In genomic region chr1:209769956-209770355, GRCh38 we compare ENCODE assay signal across 9 cellular contexts. TPM values are rescaled to one million over a fixed set of nuclear protein-coding genes. Genes with fewer than 3 reads are reported as not detected.
A peak's percentile ranks its signal among the peaks of the same experiment; 100 is the strongest.
DNase-seq lines count a peak whose midpoint lies in the region; ATAC-seq, FAIRE-seq and TF ChIP-seq lines count a peak whose summit lies in the region.
"Had no signal": no experiment of that assay in that cellular context is flagged by ENCODE, and none has a peak within 500 bp of the region (broad histone marks: within the 10 kb centered on the region; RNA-seq: fewer than 3 reads in every experiment).

No MANE protein-coding gene starts in this region.

- H3K9ac ChIP-seq in liver (ENCODE audit: low read depth in 1 of 2, low read length in 2 of 2) (no peak overlapping the region), HepG2 (ENCODE audit: insufficient read depth, low read depth, low read length) (no peak overlapping the region)

- ATAC-seq in HepG2 (no peak), lung (ENCODE audit: insufficient read depth, low FRiP score) (no peak)

- H3K27me3 ChIP-seq in liver (ENCODE audit: control insufficient read depth in 4 of 4, insufficient read depth in 4 of 4, low read length in 3 of 4) = no peaks in the 10 kb centered on the region
- peaks cover 1 to 6% of the 10 kb centered on the region in 2 experiments; a peak in 2 of 5 replicates for H3K27me3 ChIP-seq in HepG2 (ENCODE audit: control insufficient read depth in 1 of 2, insufficient read depth in 2 of 2, low read length in 2 of 2)
- no peaks in the 10 kb centered on the region for H3K27me3 ChIP-seq in ascending aorta
- no peaks in the 10 kb centered on the region for H3K27me3 ChIP-seq in lung (ENCODE audit: control insufficient read depth, insufficient read depth)

- H3K4me1 ChIP-seq in liver (ENCODE audit: control insufficient read depth in 4 of 4, insufficient read depth in 4 of 4, low read length in 3 of 4) = peaks cover 0 to 1% (median 0%) of the 10 kb centered on the region in 4 donors
- no peaks in the 10 kb centered on the region for H3K4me1 ChIP-seq in HepG2 (ENCODE audit: insufficient read depth, low read length)
- peaks cover 6 to 16% of the 10 kb centered on the region in 2 donors for H3K4me1 ChIP-seq in ascending aorta
- H3K4me1 ChIP-seq in lung (ENCODE audit: control insufficient read depth in 2 of 2, insufficient read depth in 2 of 2, low read length in 2 of 2) = peaks cover 7 to 11% of the 10 kb centered on the region in 2 donors

- H3K79me2 ChIP-seq in HepG2 (ENCODE audit: insufficient read depth, low read length) = no peaks in the 10 kb centered on the region

- FAIRE-seq in HepG2 (lab: Jason Lieb, UNC) (no peak), D721Med (lab: Jason Lieb, UNC) (no peak)

- POLR2A ChIA-PET in HepG2 (lab: Yijun Ruan, JAX) = no interaction called here

- no peak overlapping the region for H3K4me2 ChIP-seq in HepG2 (ENCODE audit: low read depth, low read length)

- TF ChIP-seq CTCF in liver (IDR thresholded peaks at IDR 0.05; ENCODE audit: low read depth, low read length, missing input control) (no peak), HepG2 (CRISPR knock-in tag; IDR thresholded peaks at IDR 0.05) (no peak), ascending aorta (IDR thresholded peaks at IDR 0.05) (no peak), lung (IDR thresholded peaks at IDR 0.05; ENCODE audit: control extremely low read depth, extremely low read depth) (no peak), D721Med (IDR thresholded peaks at IDR 0.05; ENCODE audit: insufficient read depth, missing control alignments) (no peak)

- CTCF ChIA-PET in HepG2 (lab: Yijun Ruan, JAX; ENCODE audit: low intra/inter-chr PET ratio, low total read pairs) = no interaction called here

- intact Hi-C loops in HepG2 (cut with micrococcal nuclease; ENCODE audit: unreplicated experiment) (loop anchor here (1.0 kb wide), 1 partner anchor 22 kb away; no protein-coding TSS in a partner anchor), ascending aorta (cut with DNase I) (loop anchor here (1.0 kb wide), 2 partner anchors 14 to 23 kb away; partner anchors contain the start of gene C1orf74)

- H3K4me3 ChIP-seq in liver (ENCODE audit: low read depth in 1 of 3, low read length in 3 of 3) (no peak overlapping the region), HepG2 (replicated peaks in 1 of 3; ENCODE audit: insufficient read depth in 1 of 3, low read depth in 2 of 3, low read length in 3 of 3) (no peak overlapping the region), ascending aorta (peak overlapping the region; percentile 13 to 29), lung (no peak overlapping the region)

- BruUV-seq in HepG2 (replicated peaks; lab: Mats Ljungman, UMichigan) = no TSS peak

- no peak overlapping the region for H2AFZ ChIP-seq in HepG2 (ENCODE audit: low read length)

- in situ Hi-C loops in HepG2 (cut with HindIII; ENCODE audit: extremely low pct_ligation_motif_present, low pct_unique_long_range_greater_than_20kb) = no loop called here

- DNase-seq in HepG2 (ENCODE audit: low spot score) = no peak
- DNase-seq in ascending aorta (ENCODE audit: low spot score in 2 of 2) = no peak
- DNase-seq in lung (ENCODE audit: low spot score) = no peak
- DNase-seq in HuH-7 (ENCODE audit: low spot score) = no peak
- no peak for DNase-seq in D721Med (ENCODE audit: insufficient read length, low spot score)
- DNase-seq in COR-L47 (lab: John Stamatoyannopoulos, UW) = no peak
- DNase-seq in activated gamma-delta T cell (lab: John Stamatoyannopoulos, UW) = no peak

- TF ChIP-seq EP300 in HepG2 (IDR thresholded peaks at IDR 0.05; ENCODE audit: low read depth in 2 of 2, low read length in 2 of 2) (no peak), HepG2 (CRISPR knock-in tag; IDR thresholded peaks at IDR 0.05; ENCODE audit: borderline replicate concordance) (no peak)

- H3K27ac ChIP-seq in liver (ENCODE audit: low read depth in 1 of 2, low read length in 2 of 2) (peak overlapping the region; percentile 55 to 63), HepG2 (ENCODE audit: extremely low read length, insufficient read depth, low read length) (no peak overlapping the region), ascending aorta (peak overlapping the region; percentile 76 to 94), lung (ENCODE audit: low read depth in 1 of 2, low read length in 1 of 2) (peak overlapping the region; percentile 38 to 45)
- H3K27ac ChIP-seq: C4-2B had no signal

- 78% methylated on average over 7 of the region's 7 CpGs for WGBS in liver
- WGBS in HepG2 (ENCODE audit: low lambda C conversion rate) = 45% methylated on average over 7 of the region's 7 CpGs
- WGBS in lung, 2 donors = 25 to 59% methylated on average over 7 of the region's 7 CpGs

- H3K9me3 ChIP-seq in liver (ENCODE audit: control insufficient read depth in 4 of 4, low read length in 3 of 4) (no peaks in the 10 kb centered on the region), HepG2 (ENCODE audit: low read length) (peaks cover 8% of the 10 kb centered on the region; the same call in 1 of the 2 replicates), ascending aorta (no peaks in the 10 kb centered on the region), lung (ENCODE audit: control insufficient read depth in 2 of 2, insufficient read depth in 1 of 2, low read length in 1 of 2) (no peaks in the 10 kb centered on the region)

- no peak for TF ChIP-seq POLR2A in HepG2 (IDR thresholded peaks at IDR 0.05; ENCODE audit: insufficient read depth in 1 of 2, low read depth in 2 of 2, low read length in 2 of 2)

- no peaks in the 10 kb centered on the region for H4K20me1 ChIP-seq in HepG2 (ENCODE audit: insufficient read depth, low read length)

- TF ChIP-seq RAD21 in liver (IDR thresholded peaks at IDR 0.05) (no peak), HepG2 (CRISPR knock-in tag; IDR thresholded peaks at IDR 0.05) (no peak)

- H3K36me3 ChIP-seq in liver (ENCODE audit: control insufficient read depth in 4 of 4, insufficient read depth in 3 of 4, low read depth in 1 of 4, low read length in 3 of 4) (no peaks in the 10 kb centered on the region), HepG2 (replicated peaks in 1 of 2; ENCODE audit: control insufficient read depth in 1 of 2, insufficient read depth in 2 of 2, low read length in 2 of 2) (no peaks in the 10 kb centered on the region), ascending aorta (no peaks in the 10 kb centered on the region), lung (ENCODE audit: control insufficient read depth in 2 of 2, insufficient read depth in 2 of 2, low read length in 2 of 2) (no peaks in the 10 kb centered on the region)

RNA-seq across cellular contexts. Expression of gene TRAF3IP3, which starts 14.1 kb away (rescaled TPM):
- total RNA-seq in liver = 1 to 10 TPM; 2.4 to 3.4 TPM
- 1 to 10 TPM in 1 of 2 donors, under 1 TPM in 1; 0.87 to 2.0 TPM for polyA plus RNA-seq in liver
- total RNA-seq in HepG2 (2016; rRNA removed; fragmentation: Illumina TruSeq; extraction: Trizol) = not detected in 2 replicates
- total RNA-seq in HepG2 (2016; cell fraction: cytosol; rRNA removed; fragmentation: Illumina TruSeq; extraction: Trizol; ENCODE audit: low read depth) = not detected in 2 replicates
- total RNA-seq in HepG2 (2016; cell fraction: insoluble cytoplasmic fraction; rRNA removed; fragmentation: Illumina TruSeq; extraction: Trizol) = not detected in 2 replicates
- not detected in 2 replicates for total RNA-seq in HepG2 (2016; cell fraction: membrane; rRNA removed; fragmentation: Illumina TruSeq; extraction: Trizol)
- not detected in 2 replicates for total RNA-seq in HepG2 (2016; cell fraction: nucleus; rRNA removed; fragmentation: Illumina TruSeq; extraction: Trizol)
- not detected in 2 replicates for polyA plus RNA-seq in HepG2 (2011; rRNA removed)
- not detected in 2 replicates for polyA plus RNA-seq in HepG2 (2011; cell fraction: cytosol; rRNA removed)
- polyA plus RNA-seq in HepG2 (2011; cell fraction: nucleus; rRNA removed) = 0.12 TPM in 1 of 2 replicates, not detected in the other
- polyA plus RNA-seq in HepG2 (2012) = 0.07 TPM in 1 of 2 replicates, not detected in the other
- polyA plus RNA-seq in HepG2 (2016; cell fraction: cytosol; fragmentation: Illumina TruSeq; extraction: Trizol; ENCODE audit: low read depth) = not detected in 2 replicates
- polyA plus RNA-seq in HepG2 (2016; cell fraction: insoluble cytoplasmic fraction; fragmentation: Illumina TruSeq; extraction: Trizol; ENCODE audit: low read depth) = not detected in 2 replicates
- polyA plus RNA-seq in HepG2 (2016; cell fraction: membrane; fragmentation: Illumina TruSeq; extraction: Trizol; ENCODE audit: low read depth) = not detected in 2 replicates
- polyA plus RNA-seq in HepG2 (2016; cell fraction: nucleus; fragmentation: Illumina TruSeq; extraction: Trizol; ENCODE audit: insufficient read depth, low read depth) = not detected in 2 replicates
- polyA minus RNA-seq in HepG2 (2011; rRNA and poly(A)+ RNA removed; ENCODE audit: low replicate concordance) = not detected in 2 replicates
- polyA minus RNA-seq in HepG2 (2011; cell fraction: cytosol; rRNA and poly(A)+ RNA removed) = not detected in 2 replicates
- not detected in 2 replicates for polyA minus RNA-seq in HepG2 (2011; cell fraction: nucleus; rRNA and poly(A)+ RNA removed)
- not detected for total RNA-seq in ascending aorta
- 1 to 10 TPM; 6.9 to 8.3 TPM for total RNA-seq in lung
- polyA plus RNA-seq in lung = 10 to 100 TPM in 1 of 2 donors, 1 to 10 TPM in 1; 6.0 to 15.7 TPM

RNA-seq across cellular contexts. Expression of gene C1orf74, which starts 14.4 kb away (rescaled TPM):
- total RNA-seq in liver = 1 to 10 TPM; 1.2 to 1.8 TPM
- under 1 TPM; 0.82 to 0.95 TPM for polyA plus RNA-seq in liver
- total RNA-seq in HepG2 (2016; rRNA removed; fragmentation: Illumina TruSeq; extraction: Trizol) = 0.71 and 0.98 TPM in 2 replicates
- total RNA-seq in HepG2 (2016; cell fraction: cytosol; rRNA removed; fragmentation: Illumina TruSeq; extraction: Trizol; ENCODE audit: low read depth) = 0.26 and 0.30 TPM in 2 replicates
- 1.0 and 1.1 TPM in 2 replicates for total RNA-seq in HepG2 (2016; cell fraction: insoluble cytoplasmic fraction; rRNA removed; fragmentation: Illumina TruSeq; extraction: Trizol)
- total RNA-seq in HepG2 (2016; cell fraction: membrane; rRNA removed; fragmentation: Illumina TruSeq; extraction: Trizol) = 0.38 and 0.71 TPM in 2 replicates
- 0.72 and 0.81 TPM in 2 replicates for total RNA-seq in HepG2 (2016; cell fraction: nucleus; rRNA removed; fragmentation: Illumina TruSeq; extraction: Trizol)
- 0.33 and 0.40 TPM in 2 replicates for polyA plus RNA-seq in HepG2 (2011; rRNA removed)
- polyA plus RNA-seq in HepG2 (2011; cell fraction: cytosol; rRNA removed) = 0.27 and 0.40 TPM in 2 replicates
- polyA plus RNA-seq in HepG2 (2011; cell fraction: nucleus; rRNA removed) = 0.27 and 0.28 TPM in 2 replicates
- 0.37 and 0.51 TPM in 2 replicates for polyA plus RNA-seq in HepG2 (2012)
- polyA plus RNA-seq in HepG2 (2016; cell fraction: cytosol; fragmentation: Illumina TruSeq; extraction: Trizol; ENCODE audit: low read depth) = 0.05 and 0.06 TPM in 2 replicates
- 0.51 and 0.69 TPM in 2 replicates for polyA plus RNA-seq in HepG2 (2016; cell fraction: insoluble cytoplasmic fraction; fragmentation: Illumina TruSeq; extraction: Trizol; ENCODE audit: low read depth)
- 0.10 and 0.13 TPM in 2 replicates for polyA plus RNA-seq in HepG2 (2016; cell fraction: membrane; fragmentation: Illumina TruSeq; extraction: Trizol; ENCODE audit: low read depth)
- polyA plus RNA-seq in HepG2 (2016; cell fraction: nucleus; fragmentation: Illumina TruSeq; extraction: Trizol; ENCODE audit: insufficient read depth, low read depth) = 0.37 and 0.45 TPM in 2 replicates
- polyA minus RNA-seq in HepG2 (2011; rRNA and poly(A)+ RNA removed; ENCODE audit: low replicate concordance) = 0.56 and 3.8 TPM in 2 replicates
- polyA minus RNA-seq in HepG2 (2011; cell fraction: cytosol; rRNA and poly(A)+ RNA removed) = 0.40 and 0.62 TPM in 2 replicates
- polyA minus RNA-seq in HepG2 (2011; cell fraction: nucleus; rRNA and poly(A)+ RNA removed) = 1.4 and 1.6 TPM in 2 replicates
- 0.11 TPM for total RNA-seq in ascending aorta
- 1 to 10 TPM; 1.8 to 2.5 TPM for total RNA-seq in lung
- polyA plus RNA-seq in lung = 1 to 10 TPM in 1 of 2 donors, under 1 TPM in 1; 0.75 to 1.2 TPM

RNA-seq across cellular contexts. Expression of gene IRF6, which starts 36.0 kb away (rescaled TPM):
- total RNA-seq in liver = 10 to 100 TPM in 1 of 2 donors, under 1 TPM in 1; 0.51 to 29.3 TPM
- 10 to 100 TPM; 11.0 to 17.5 TPM for polyA plus RNA-seq in liver
- 0.02 TPM in 1 of 2 replicates, not detected in the other for total RNA-seq in HepG2 (2016; rRNA removed; fragmentation: Illumina TruSeq; extraction: Trizol)
- not detected in 2 replicates for total RNA-seq in HepG2 (2016; cell fraction: cytosol; rRNA removed; fragmentation: Illumina TruSeq; extraction: Trizol; ENCODE audit: low read depth)
- total RNA-seq in HepG2 (2016; cell fraction: insoluble cytoplasmic fraction; rRNA removed; fragmentation: Illumina TruSeq; extraction: Trizol) = not detected in 2 replicates
- not detected in 2 replicates for total RNA-seq in HepG2 (2016; cell fraction: membrane; rRNA removed; fragmentation: Illumina TruSeq; extraction: Trizol)
- not detected in 2 replicates for total RNA-seq in HepG2 (2016; cell fraction: nucleus; rRNA removed; fragmentation: Illumina TruSeq; extraction: Trizol)
- polyA plus RNA-seq in HepG2 (2011; rRNA removed) = 0.05 TPM in 1 of 2 replicates, not detected in the other
- 0.01 and 0.05 TPM in 2 replicates for polyA plus RNA-seq in HepG2 (2011; cell fraction: cytosol; rRNA removed)
- polyA plus RNA-seq in HepG2 (2011; cell fraction: nucleus; rRNA removed) = not detected in 2 replicates
- not detected in 2 replicates for polyA plus RNA-seq in HepG2 (2012)
- not detected in 2 replicates for polyA plus RNA-seq in HepG2 (2016; cell fraction: cytosol; fragmentation: Illumina TruSeq; extraction: Trizol; ENCODE audit: low read depth)
- not detected in 2 replicates for polyA plus RNA-seq in HepG2 (2016; cell fraction: insoluble cytoplasmic fraction; fragmentation: Illumina TruSeq; extraction: Trizol; ENCODE audit: low read depth)
- not detected in 2 replicates for polyA plus RNA-seq in HepG2 (2016; cell fraction: membrane; fragmentation: Illumina TruSeq; extraction: Trizol; ENCODE audit: low read depth)
- polyA plus RNA-seq in HepG2 (2016; cell fraction: nucleus; fragmentation: Illumina TruSeq; extraction: Trizol; ENCODE audit: insufficient read depth, low read depth) = not detected in 2 replicates
- 0.70 TPM in 1 of 2 replicates, not detected in the other for polyA minus RNA-seq in HepG2 (2011; rRNA and poly(A)+ RNA removed; ENCODE audit: low replicate concordance)
- not detected in 2 replicates for polyA minus RNA-seq in HepG2 (2011; cell fraction: cytosol; rRNA and poly(A)+ RNA removed)
- not detected in 2 replicates for polyA minus RNA-seq in HepG2 (2011; cell fraction: nucleus; rRNA and poly(A)+ RNA removed)
- total RNA-seq in ascending aorta = 7.6 TPM
- total RNA-seq in lung = 10 to 100 TPM; 28.3 to 29.2 TPM
- 1 to 10 TPM; 8.7 to 9.0 TPM for polyA plus RNA-seq in lung

RNA-seq across cellular contexts. Expression of gene UTP25, which starts 57.8 kb away (rescaled TPM):
- total RNA-seq in liver = 1 to 10 TPM; 2.4 to 7.7 TPM
- polyA plus RNA-seq in liver = 1 to 10 TPM; 2.8 to 3.3 TPM
- total RNA-seq in HepG2 (2016; rRNA removed; fragmentation: Illumina TruSeq; extraction: Trizol) = 5.7 and 6.6 TPM in 2 replicates
- 0.53 and 0.81 TPM in 2 replicates for total RNA-seq in HepG2 (2016; cell fraction: cytosol; rRNA removed; fragmentation: Illumina TruSeq; extraction: Trizol; ENCODE audit: low read depth)
- 5.6 and 6.7 TPM in 2 replicates for total RNA-seq in HepG2 (2016; cell fraction: insoluble cytoplasmic fraction; rRNA removed; fragmentation: Illumina TruSeq; extraction: Trizol)
- 1.3 and 1.5 TPM in 2 replicates for total RNA-seq in HepG2 (2016; cell fraction: membrane; rRNA removed; fragmentation: Illumina TruSeq; extraction: Trizol)
- total RNA-seq in HepG2 (2016; cell fraction: nucleus; rRNA removed; fragmentation: Illumina TruSeq; extraction: Trizol) = 8.4 and 8.5 TPM in 2 replicates
- 4.4 and 4.8 TPM in 2 replicates for polyA plus RNA-seq in HepG2 (2011; rRNA removed)
- 2.2 and 3.6 TPM in 2 replicates for polyA plus RNA-seq in HepG2 (2011; cell fraction: cytosol; rRNA removed)
- polyA plus RNA-seq in HepG2 (2011; cell fraction: nucleus; rRNA removed) = 4.4 and 4.6 TPM in 2 replicates
- polyA plus RNA-seq in HepG2 (2012) = 3.8 and 4.2 TPM in 2 replicates
- polyA plus RNA-seq in HepG2 (2016; cell fraction: cytosol; fragmentation: Illumina TruSeq; extraction: Trizol; ENCODE audit: low read depth) = 0.15 and 0.20 TPM in 2 replicates
- polyA plus RNA-seq in HepG2 (2016; cell fraction: insoluble cytoplasmic fraction; fragmentation: Illumina TruSeq; extraction: Trizol; ENCODE audit: low read depth) = 5.4 and 5.9 TPM in 2 replicates
- polyA plus RNA-seq in HepG2 (2016; cell fraction: membrane; fragmentation: Illumina TruSeq; extraction: Trizol; ENCODE audit: low read depth) = 0.49 and 0.59 TPM in 2 replicates
- polyA plus RNA-seq in HepG2 (2016; cell fraction: nucleus; fragmentation: Illumina TruSeq; extraction: Trizol; ENCODE audit: insufficient read depth, low read depth) = 4.6 and 5.1 TPM in 2 replicates
- 7.4 and 25.4 TPM in 2 replicates for polyA minus RNA-seq in HepG2 (2011; rRNA and poly(A)+ RNA removed; ENCODE audit: low replicate concordance)
- 2.7 and 4.1 TPM in 2 replicates for polyA minus RNA-seq in HepG2 (2011; cell fraction: cytosol; rRNA and poly(A)+ RNA removed)
- 24.7 and 28.3 TPM in 2 replicates for polyA minus RNA-seq in HepG2 (2011; cell fraction: nucleus; rRNA and poly(A)+ RNA removed)
- total RNA-seq in ascending aorta = 3.6 TPM
- total RNA-seq in lung = 1 to 10 TPM; 6.2 to 7.3 TPM
- polyA plus RNA-seq in lung = 1 to 10 TPM; 1.8 to 3.1 TPM

Comparison
In these comparisons a context has a peak if more than half of its experiments do, and no peak if none do; other contexts are left out.
1. H3K4me3 ChIP-seq: peak in ascending aorta (2 of 2); none in liver (0 of 3), HepG2 (0 of 3) and lung (single experiment).